Comparison of ENCODE assay signal across 8 cellular contexts in the genomic region with DNA sequence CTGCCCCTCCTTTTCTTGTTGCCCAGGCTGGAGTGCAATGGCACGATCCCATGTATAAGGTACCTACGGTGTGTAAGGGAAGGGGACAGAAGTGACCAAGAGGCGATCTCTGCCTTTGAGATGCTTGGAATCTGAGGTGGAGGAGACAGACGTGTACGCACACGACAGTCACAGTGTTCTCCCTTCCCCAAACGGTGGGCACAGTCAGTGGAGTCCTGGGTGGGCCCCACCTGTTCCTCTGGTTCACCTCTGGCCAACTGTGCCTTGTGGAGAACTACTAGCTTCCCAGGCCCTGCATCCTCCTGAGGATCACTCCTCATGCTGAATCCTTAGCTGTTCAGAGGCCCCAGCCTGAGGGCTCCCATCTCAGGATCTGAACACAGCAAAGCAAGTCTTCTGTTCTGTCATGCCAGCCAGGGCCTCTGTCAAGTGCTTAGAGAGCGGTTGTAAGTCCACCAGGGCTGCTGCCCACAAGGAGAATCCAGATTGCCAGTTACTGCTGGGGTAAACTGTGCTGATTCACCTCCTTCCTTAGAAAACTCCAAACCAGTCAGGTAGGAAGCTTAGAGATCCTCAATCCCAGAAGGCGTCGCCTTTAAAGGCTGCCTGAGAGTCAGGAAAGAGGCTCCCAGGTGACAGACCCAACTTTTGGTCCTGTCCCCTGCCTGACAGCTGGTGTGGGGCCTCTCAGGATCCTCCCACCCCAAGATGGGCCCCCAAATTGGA. TPM values are rescaled to one million over a fixed set of nuclear protein-coding genes. Genes with fewer than 3 reads are reported as not detected.
DNase-seq lines count a peak whose midpoint lies in the region; ATAC-seq and TF ChIP-seq lines count a peak whose summit lies in the region.

No MANE protein-coding gene starts in this region.

- H2BK12ac ChIP-seq in trophoblast cell (ENCODE audit: low read length) = no peak overlapping the region

- no peak overlapping the region for H4K8ac ChIP-seq in trophoblast cell (ENCODE audit: low read depth, low read length)

- H3K4ac ChIP-seq in trophoblast cell (ENCODE audit: low read depth, low read length) = peak overlapping the region; percentile 39

- no TSS peak for BruUV-seq in Calu3 (replicated peaks; lab: Mats Ljungman, UMichigan)
- no TSS peak for BruUV-seq in PC-3 (replicated peaks; lab: Mats Ljungman, UMichigan)

- H2BK5ac ChIP-seq in trophoblast cell (ENCODE audit: low read depth, low read length, poor library complexity) = no peak overlapping the region

- peak overlapping the region; percentile 89 for H3K4me3 Mint-ChIP-seq in Calu3 (ENCODE audit: low read depth, unreplicated experiment)

- H3K79me1 ChIP-seq in trophoblast cell (ENCODE audit: low read length) = peaks cover 6% of the 10 kb centered on the region

- no peak overlapping the region for H4K91ac ChIP-seq in trophoblast cell (ENCODE audit: low read depth, low read length)

- POLR2A ChIA-PET in PC-3 (lab: Charles Lee; ENCODE audit: unreplicated experiment) = no interaction called here

- intact Hi-C loops in Calu3 (cut with micrococcal nuclease; ENCODE audit: unreplicated experiment) = no loop called here
- intact Hi-C loops in PC-3 (cut with micrococcal nuclease) = no loop called here

- no peak overlapping the region for H4K12ac ChIP-seq in trophoblast cell (ENCODE audit: low read depth, low read length)

- H3K79me2 ChIP-seq in PC-3 (ENCODE audit: low read length) (peaks cover 68% of the 10 kb centered on the region), trophoblast cell (ENCODE audit: control insufficient read depth, insufficient read depth, low read length, poor library complexity) (peaks cover 10% of the 10 kb centered on the region)

- H3K36me3 Mint-ChIP-seq in Calu3 (ENCODE audit: insufficient read depth, unreplicated experiment) = peaks cover 47% of the 10 kb centered on the region

- H3K27ac Mint-ChIP-seq in Calu3 (ENCODE audit: unreplicated experiment) = peak overlapping the region; percentile 76

- H2AFZ ChIP-seq in PC-3 (ENCODE audit: low read length) (no peak overlapping the region), trophoblast cell (ENCODE audit: insufficient read depth, low read length, poor library complexity) (no peak overlapping the region)

- no peak for DNase-seq in Calu3
- peak; percentile 36 for DNase-seq in PC-3
- peak; percentile 72 for DNase-seq in epithelial cell of esophagus (ENCODE audit: low read depth)
- DNase-seq in trophoblast cell = no peak
- DNase-seq in AG08396 (ENCODE audit: low spot score) = no peak
- DNase-seq in NCI-H128 (lab: John Stamatoyannopoulos, UW; ENCODE audit: unreplicated experiment) = no peak

- no peak overlapping the region for H3K23ac ChIP-seq in trophoblast cell (ENCODE audit: low read length)

- H2BK120ac ChIP-seq in trophoblast cell (ENCODE audit: insufficient read depth, low read length, poor library complexity) = no peak overlapping the region

- H3K9me3 ChIP-seq in PC-3 (ENCODE audit: low read length) (no peaks in the 10 kb centered on the region), trophoblast cell (ENCODE audit: insufficient read depth, low read depth, low read length) (no peaks in the 10 kb centered on the region)

- H3K27me3 ChIP-seq in PC-3 (ENCODE audit: low read length) (no peaks in the 10 kb centered on the region), trophoblast cell (ENCODE audit: insufficient read depth, low read length) (no peaks in the 10 kb centered on the region)

- H3K9ac ChIP-seq in PC-3 (ENCODE audit: low read length) (peak overlapping the region; percentile 86; the same call in 1 of the 2 replicates), trophoblast cell (ENCODE audit: low read length) (no peak overlapping the region)

- H3F3A ChIP-seq in PC-3 (ENCODE audit: low read length, unreplicated experiment) = no peaks in the 10 kb centered on the region

- H4K20me1 ChIP-seq in PC-3 (ENCODE audit: low read length) = peaks cover 4% of the 10 kb centered on the region; the same call in 1 of the 2 replicates

- H3K27me3 Mint-ChIP-seq in Calu3 (ENCODE audit: unreplicated experiment) = no peaks in the 10 kb centered on the region

- peak overlapping the region; percentile 89 for H3K4me3 ChIP-seq in PC-3 (ENCODE audit: low read length)
- H3K4me3 ChIP-seq in epithelial cell of esophagus (ENCODE audit: low read length) = peak overlapping the region; percentile 95
- peak overlapping the region; percentile 16 for H3K4me3 ChIP-seq in trophoblast cell (ENCODE audit: low read depth, low read length)

- H3K36me3 ChIP-seq in PC-3 (ENCODE audit: low read depth, low read length) (peaks cover 3% of the 10 kb centered on the region; the same call in 1 of the 2 replicates), trophoblast cell (ENCODE audit: control insufficient read depth in 1 of 2, insufficient read depth in 2 of 2, low read length in 2 of 2) (peaks cover 0 to 3% of the 10 kb centered on the region in 2 experiments)

- H3K27ac ChIP-seq in PC-3 (ENCODE audit: low read length) = no peak overlapping the region
- no peak overlapping the region for H3K27ac ChIP-seq in trophoblast cell (ENCODE audit: low read depth, low read length)

- H3K4me1 Mint-ChIP-seq in Calu3 (ENCODE audit: low read depth, unreplicated experiment) = peaks cover 29% of the 10 kb centered on the region

- no peak overlapping the region for H3K18ac ChIP-seq in trophoblast cell (ENCODE audit: low read length)

- no peak overlapping the region for H3K14ac ChIP-seq in trophoblast cell (ENCODE audit: low read length)

- TF ChIP-seq CTCF in Calu3 (IDR thresholded peaks at IDR 0.05; ENCODE audit: unreplicated experiment) (no peak), PC-3 (conservative IDR thresholded peaks at IDR 0.05; ENCODE audit: low read depth, low read length) (no peak), epithelial cell of esophagus (IDR thresholded peaks at IDR 0.05; ENCODE audit: insufficient read depth, low read depth, low read length, missing control alignments) (no peak)

- no peak overlapping the region for H2AK5ac ChIP-seq in trophoblast cell (ENCODE audit: low read length)

- H3K4me2 ChIP-seq in PC-3 (ENCODE audit: low read length) = peak overlapping the region; percentile 94
- peak overlapping the region; percentile 73 for H3K4me2 ChIP-seq in trophoblast cell (ENCODE audit: low read length)

- ATAC-seq in PC-3 (no peak), GM19351 (IDR thresholded peaks at IDR 0.05; ENCODE audit: unreplicated experiment) (no peak), HG02870 (IDR thresholded peaks at IDR 0.05; ENCODE audit: unreplicated experiment) (no peak)

- H3K4me1 ChIP-seq in PC-3 (ENCODE audit: insufficient read depth, low read length) = peaks cover 18% of the 10 kb centered on the region
- peaks cover 18 to 29% of the 10 kb centered on the region in 2 experiments for H3K4me1 ChIP-seq in trophoblast cell (ENCODE audit: control insufficient read depth in 1 of 2, insufficient read depth in 2 of 2, low read length in 2 of 2)

- no peaks in the 10 kb centered on the region for H3K9me3 Mint-ChIP-seq in Calu3 (ENCODE audit: low read depth, unreplicated experiment)

- CTCF ChIA-PET in Calu3 (lab: Charles Lee) = no interaction called here
- CTCF ChIA-PET in PC-3 (lab: Charles Lee) = no interaction called here

- WGBS in trophoblast cell (ENCODE audit: extremely low coverage, insufficient coverage, insufficient read length) = no CpG with 5 or more reads among the region's 10 CpGs

- H3K9me2 ChIP-seq in PC-3 (replicated peaks; ENCODE audit: low read length) = no peaks in the 10 kb centered on the region

RNA-seq across cellular contexts. Expression of gene SLC35F6, which starts 1.6 kb away (rescaled TPM):
- total RNA-seq in Calu3 (2022) = 36.9 and 43.0 TPM in 2 replicates
- total RNA-seq in PC-3 (2014; rRNA removed) = 33.9 and 43.8 TPM in 2 replicates
- 22.9 and 23.5 TPM in 2 replicates for polyA plus RNA-seq in trophoblast cell (2013)

RNA-seq across cellular contexts. Expression of gene CENPA, which starts 20.2 kb away (rescaled TPM):
- 23.4 and 33.2 TPM in 2 replicates for total RNA-seq in Calu3 (2022)
- total RNA-seq in PC-3 (2014; rRNA removed) = 40.8 and 42.4 TPM in 2 replicates
- polyA plus RNA-seq in trophoblast cell (2013) = 15.2 and 16.5 TPM in 2 replicates

Comparison
In these comparisons a context has a peak if more than half of its experiments do, and no peak if none do; other contexts are left out.
1. DNase-seq: peak in PC-3 (single experiment) and epithelial cell of esophagus (single experiment); none in Calu3 (single experiment), trophoblast cell (0 of 2), AG08396 (single experiment) and NCI-H128 (single experiment).
2. H3K4me3 ChIP-seq: peak in every context shown above with its lines; median percentile 95 in epithelial cell of esophagus; 89 in PC-3; 16 in trophoblast cell.